8 cellular contexts compared by ENCODE assay signal in the genomic region with DNA sequence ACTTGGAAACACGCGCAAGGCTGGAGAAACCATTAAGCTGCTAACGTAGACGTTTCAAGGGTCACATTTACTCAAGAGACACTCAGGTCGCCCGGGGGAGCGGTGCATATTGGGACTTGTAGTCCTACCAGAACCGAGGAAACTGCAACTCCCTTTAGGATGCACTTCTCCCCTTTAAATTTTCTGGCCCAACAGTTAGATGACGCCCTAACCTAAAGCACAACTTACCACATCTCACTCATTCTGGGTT. TPM values are rescaled to one million over a fixed set of nuclear protein-coding genes. Genes with fewer than 3 reads are reported as not detected.
DNase-seq lines count a peak whose midpoint lies in the region; ATAC-seq and TF ChIP-seq lines count a peak whose summit lies in the region.

No MANE protein-coding gene starts in this region.

- TF ChIP-seq CTCF in Calu3 (IDR thresholded peaks at IDR 0.05; ENCODE audit: unreplicated experiment), result no peak
- no peak for TF ChIP-seq CTCF in fibroblast of mammary gland (conservative IDR thresholded peaks at IDR 0.05; ENCODE audit: control insufficient read depth, insufficient read depth, low read depth, low read length)
- TF ChIP-seq CTCF in osteocyte (IDR thresholded peaks at IDR 0.05), result no peak

- H3K4me3 Mint-ChIP-seq in Calu3 (ENCODE audit: low read depth, unreplicated experiment) (peak overlapping the region; percentile 100), T-helper 17 cell (peak overlapping the region; percentile 99), osteocyte (ENCODE audit: unreplicated experiment) (peak overlapping the region; percentile 85)

- H3K9me3 Mint-ChIP-seq in Calu3 (ENCODE audit: low read depth, unreplicated experiment) (no peaks in the 10 kb centered on the region), osteocyte (ENCODE audit: unreplicated experiment) (no peaks in the 10 kb centered on the region)

- no peaks in the 10 kb centered on the region for H3K27me3 Mint-ChIP-seq in Calu3 (ENCODE audit: unreplicated experiment)
- H3K27me3 Mint-ChIP-seq in T-helper 17 cell, result no peaks in the 10 kb centered on the region
- H3K27me3 Mint-ChIP-seq in osteocyte (ENCODE audit: unreplicated experiment), result no peaks in the 10 kb centered on the region

- H3K4me1 Mint-ChIP-seq in Calu3 (ENCODE audit: low read depth, unreplicated experiment), result peaks cover 22% of the 10 kb centered on the region
- H3K4me1 Mint-ChIP-seq in T-helper 17 cell, result peaks cover 19% of the 10 kb centered on the region
- peaks cover 30% of the 10 kb centered on the region for H3K4me1 Mint-ChIP-seq in osteocyte (ENCODE audit: unreplicated experiment)

- H3K4me3 ChIP-seq in fibroblast of mammary gland (ENCODE audit: control insufficient read depth, low read depth, low read length), result peak overlapping the region; percentile 88

- no TSS peak for BruUV-seq in Calu3 (replicated peaks; lab: Mats Ljungman, UMichigan)

- no peaks in the 10 kb centered on the region for H3K9me3 ChIP-seq in T-helper 17 cell (ENCODE audit: control insufficient read depth, low read length, poor library complexity, severe bottlenecking)

- H3K36me3 Mint-ChIP-seq in Calu3 (ENCODE audit: insufficient read depth, unreplicated experiment), result peaks cover 34% of the 10 kb centered on the region
- peaks cover 5% of the 10 kb centered on the region for H3K36me3 Mint-ChIP-seq in T-helper 17 cell (ENCODE audit: low read depth)
- H3K36me3 Mint-ChIP-seq in osteocyte (ENCODE audit: unreplicated experiment), result peaks cover 2% of the 10 kb centered on the region

- DNase-seq in Calu3 (no peak), T-helper 17 cell (peak in 1 of 3 donors; percentile 64), fibroblast of mammary gland (ENCODE audit: low read depth) (no peak), osteocyte (ENCODE audit: extremely low spot score, unreplicated experiment) (no peak), NAMALWA (ENCODE audit: low spot score) (no peak)
- DNase-seq in effector CD4-positive, alpha-beta T cell, result no peak

- ATAC-seq in GM19397 (IDR thresholded peaks at IDR 0.05; ENCODE audit: unreplicated experiment) (peak; percentile 43), HG03432 (IDR thresholded peaks at IDR 0.05; ENCODE audit: unreplicated experiment) (peak; percentile 55), T-helper 17 cell (no peak)

- CTCF ChIA-PET in Calu3 (lab: Charles Lee), result interaction anchor here (0.5 to 2.0 kb wide), 10 partner anchors 18 to 509 kb away, joined by 3 to 7 read pairs (median 4); a partner anchor contains a TSS

- intact Hi-C loops in Calu3 (cut with micrococcal nuclease; ENCODE audit: unreplicated experiment), result loop anchor here (5.0 kb wide), 2 partner anchors 232 to 342 kb away; no protein-coding TSS in a partner anchor

- H3K27ac Mint-ChIP-seq in Calu3 (ENCODE audit: unreplicated experiment) (peak overlapping the region; percentile 95), T-helper 17 cell (peak overlapping the region; percentile 99), osteocyte (ENCODE audit: unreplicated experiment) (peak overlapping the region; percentile 92)

RNA-seq across cellular contexts. Expression of a gene that starts 0.4 kb away (rescaled TPM):
- total RNA-seq in Calu3 (2022) (43.3 and 46.6 TPM in 2 replicates), T-helper 17 cell (10 to 100 TPM; 28.9 to 38.3 TPM), osteocyte (37.3 and 38.2 TPM in 2 replicates)
